ENCODE assay signal across 8 cellular contexts in genomic region chr17:18363021-18363941, GRCh38. TPM values are rescaled to one million over a fixed set of nuclear protein-coding genes. Genes with fewer than 3 reads are reported as not detected.
DNase-seq lines count a peak whose midpoint lies in the region; ATAC-seq and TF ChIP-seq lines count a peak whose summit lies in the region.

Gene SHMT1, minus strand, starts transcription at chr17:18363550. Its CDS starts 7,569 bp downstream, at chr17:18355981.

- in situ Hi-C loops in ACHN (cut with HindIII; ENCODE audit: low pct_ligation_motif_present, low pct_unique_long_range_greater_than_20kb, low sequenced_read_pairs) (no loop called here), T47D (cut with HindIII; ENCODE audit: low pct_unique_long_range_greater_than_20kb, low sequenced_read_pairs) (no loop called here)

- H3K4me1 ChIP-seq in skeletal muscle tissue (ENCODE audit: control insufficient read depth in 3 of 3, insufficient read depth in 3 of 3, low read length in 3 of 3) = peaks cover 6 to 17% (median 8%) of the 10 kb centered on the region in 3 donors

- H3K27me3 ChIP-seq in skeletal muscle tissue (ENCODE audit: control insufficient read depth in 3 of 3, insufficient read depth in 3 of 3, low read length in 3 of 3) = no peaks in the 10 kb centered on the region

- H3K4me3 ChIP-seq in iPS-18c (ENCODE audit: insufficient read depth, low read depth, low read length) (peak within 1 kb of the TSS; percentile 91), skeletal muscle tissue (ENCODE audit: low read length in 3 of 3) (peak within 1 kb of the TSS; percentile 80 to 86 (median 84))

- DNase-seq in ACHN = peak; percentile 95
- DNase-seq in NCI-H2196 (lab: John Stamatoyannopoulos, UW; ENCODE audit: unreplicated experiment) = peak; percentile 86
- DNase-seq in T47D (ENCODE audit: low read depth in 1 of 2, low spot score in 1 of 2) = peak; percentile 98 to 99

- H3K9ac ChIP-seq in skeletal muscle tissue (ENCODE audit: low read depth in 1 of 3, low read length in 3 of 3) = peak within 1 kb of the TSS; percentile 71 to 90 (median 81)

- H3K27ac ChIP-seq in VCaP (peak within 1 kb of the TSS; percentile 89), skeletal muscle tissue (ENCODE audit: low read depth, low read length) (peak within 1 kb of the TSS; percentile 73)

- H3K36me3 ChIP-seq in skeletal muscle tissue (ENCODE audit: control insufficient read depth in 3 of 3, insufficient read depth in 3 of 3, low read length in 3 of 3) = peaks cover 4 to 7% (median 6%) of the 10 kb centered on the region in 3 donors

- no peak for TF ChIP-seq CTCF in VCaP (conservative IDR thresholded peaks at IDR 0.05)

- H3K9me3 ChIP-seq in iPS-18c (ENCODE audit: control insufficient read depth, insufficient read depth, low read length) (peaks cover 3% of the 10 kb centered on the region), skeletal muscle tissue (ENCODE audit: control insufficient read depth in 3 of 3, low read length in 3 of 3) (no peaks in the 10 kb centered on the region)

- ATAC-seq in GM18867 (IDR thresholded peaks at IDR 0.05; ENCODE audit: unreplicated experiment) (peak; percentile 96), HG03097 (IDR thresholded peaks at IDR 0.05; ENCODE audit: low FRiP score, unreplicated experiment) (peak; percentile 92)

RNA-seq across cellular contexts. Expression of gene SHMT1, which starts in this region (rescaled TPM):
- total RNA-seq in skeletal muscle tissue = 13.0 TPM

Comparison
In these comparisons a context has a peak if more than half of its experiments do, and no peak if none do; other contexts are left out.
1. Peak in every context shown above with its lines: DNase-seq, ATAC-seq, H3K4me3 ChIP-seq and H3K27ac ChIP-seq.